ENCODE assay signal across 1 cellular context in the genomic region with DNA sequence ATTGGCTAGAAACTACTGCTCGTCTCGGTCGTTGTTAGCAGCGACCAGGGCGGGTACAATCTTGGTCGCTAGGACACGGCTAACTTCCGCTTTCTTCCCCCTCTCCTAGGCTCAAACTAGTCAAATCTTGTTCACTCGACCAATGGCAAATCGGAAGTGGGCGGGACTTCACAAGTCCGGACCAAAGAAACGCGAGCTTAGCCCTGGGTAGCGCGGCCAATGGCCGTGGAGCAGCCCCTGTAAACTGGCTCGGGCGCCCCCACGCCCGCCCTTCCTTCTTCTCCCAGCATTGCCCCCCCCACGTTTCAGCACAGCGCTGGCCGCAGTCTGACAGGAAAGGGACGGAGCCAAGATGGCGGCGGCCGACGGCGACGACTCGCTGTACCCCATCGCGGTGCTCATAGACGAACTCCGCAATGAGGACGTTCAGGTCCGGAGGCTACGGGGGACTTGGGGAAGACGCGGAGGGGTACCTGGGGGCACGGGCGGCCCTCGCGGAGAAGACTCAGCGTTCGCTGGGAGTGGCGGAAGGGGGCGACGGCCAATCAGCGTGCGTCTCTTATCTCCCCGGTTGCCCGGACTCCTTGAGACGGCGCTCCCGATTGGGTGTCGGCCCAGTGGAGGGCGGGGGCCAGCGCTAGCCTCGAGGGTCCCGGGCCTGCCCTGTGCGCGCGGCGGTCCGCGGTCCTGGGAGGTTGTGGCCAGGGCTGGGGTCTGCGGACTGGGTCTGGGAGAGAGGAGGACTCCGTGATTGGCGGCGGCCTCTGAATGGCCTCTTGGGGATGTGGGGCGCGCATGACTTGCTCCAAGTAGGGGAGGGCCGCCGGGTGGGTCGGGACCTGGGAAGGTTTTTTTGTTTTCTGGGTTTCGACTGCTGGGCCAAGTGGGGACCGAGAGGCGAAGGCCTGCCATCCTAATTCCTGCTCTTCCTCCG.
TF ChIP-seq lines count a peak whose summit lies in the region.

Gene PPP2R1A, plus strand, starts transcription at position 308 of the 934 bp plus-strand sequence. Its CDS starts 45 bp downstream, at position 353.

TF ChIP-seq in K562, 482 proteins besides CTCF, POLR2A, EP300 and RAD21 (continued from another document and continues in another):
- TF ChIP-seq NFRKB (IDR thresholded peaks at IDR 0.05; ENCODE audit: low read depth) (peak; percentile 100), FOXJ3 (CRISPR knock-in tag; IDR thresholded peaks at IDR 0.05) (no peak), MTA1 (IDR thresholded peaks at IDR 0.05; ENCODE audit: borderline replicate concordance) (no peak), ZNF197 (CRISPR knock-in tag; IDR thresholded peaks at IDR 0.05; ENCODE audit: low read depth) (no peak), ZNF589 (CRISPR knock-in tag; IDR thresholded peaks at IDR 0.05; ENCODE audit: low read depth) (no peak), KDM5B (IDR thresholded peaks at IDR 0.05; ENCODE audit: insufficient replicate concordance, low read depth, low read length) (peak; percentile 84), TFAP4 (CRISPR knock-in tag; IDR thresholded peaks at IDR 0.05; ENCODE audit: borderline replicate concordance) (peak; percentile 81), ZNF592 (IDR thresholded peaks at IDR 0.05) (no peak), CHCHD3 (CRISPR knock-in tag; IDR thresholded peaks at IDR 0.05) (no peak), MYC (IDR thresholded peaks at IDR 0.05; ENCODE audit: low read depth, low read length) (peak; percentile 83; the same call in 1 of the 2 replicates), MYC (CRISPR knock-in tag; IDR thresholded peaks at IDR 0.05; ENCODE audit: borderline replicate concordance, low read depth) (peak; percentile 80; the same call in 1 of the 2 replicates), TAF9B (IDR thresholded peaks at IDR 0.05; ENCODE audit: partially characterized antibody) (peak; percentile 94), ZKSCAN8 (CRISPR knock-in tag; IDR thresholded peaks at IDR 0.05) (no peak), PYGO2 (tag; IDR thresholded peaks at IDR 0.05) (no peak), MIER1 (IDR thresholded peaks at IDR 0.05; ENCODE audit: low read depth) (no peak), CREB3L1 (IDR thresholded peaks at IDR 0.05; ENCODE audit: borderline replicate concordance, low read depth) (no peak), NCOA1 (IDR thresholded peaks at IDR 0.05; ENCODE audit: low read depth) (no peak; the same call in 1 of the 2 replicates), NFIC (IDR thresholded peaks at IDR 0.05) (no peak; the same call in none of the 2 replicates), MCM5 (IDR thresholded peaks at IDR 0.05; ENCODE audit: low read depth) (no peak), TCFL5 (CRISPR knock-in tag; conservative IDR thresholded peaks at IDR 0.05) (no peak), ARID3A (IDR thresholded peaks at IDR 0.05; ENCODE audit: borderline replicate concordance, low read depth, low read length) (no peak), ZNF277 (CRISPR knock-in tag; IDR thresholded peaks at IDR 0.05; ENCODE audit: borderline replicate concordance) (no peak), MEF2D (tag; conservative IDR thresholded peaks at IDR 0.05; ENCODE audit: low read depth) (no peak), TGIF2 (CRISPR knock-in tag; IDR thresholded peaks at IDR 0.05) (no peak), ELK3 (CRISPR knock-in tag; IDR thresholded peaks at IDR 0.05) (no peak), ZNF764 (CRISPR knock-in tag; IDR thresholded peaks at IDR 0.05; ENCODE audit: low read depth) (no peak), CXXC5 (CRISPR knock-in tag; IDR thresholded peaks at IDR 0.05) (peak; percentile 75), NR2C2 (CRISPR knock-in tag; IDR thresholded peaks at IDR 0.05) (no peak), NR2C2 (tag; IDR thresholded peaks at IDR 0.05) (peak; percentile 56; the same call in 1 of the 2 replicates), SPI1 (IDR thresholded peaks at IDR 0.05; ENCODE audit: borderline replicate concordance, low read depth, low read length) (peak; percentile 57), FOXK1 (CRISPR knock-in tag; IDR thresholded peaks at IDR 0.05; ENCODE audit: borderline replicate concordance) (no peak), CCNT2 (IDR thresholded peaks at IDR 0.05; ENCODE audit: borderline replicate concordance, extremely low read depth, insufficient read length, low read depth, low read length) (no peak), CREB1 (IDR thresholded peaks at IDR 0.05) (no peak; the same call in 1 of the 2 replicates), CREB1 (CRISPR knock-in tag; IDR thresholded peaks at IDR 0.05) (no peak), NCOA2 (IDR thresholded peaks at IDR 0.05; ENCODE audit: partially characterized antibody in 2 of 2) (no peak), EWSR1 (IDR thresholded peaks at IDR 0.05; ENCODE audit: borderline replicate concordance, low read depth, partially characterized antibody) (no peak), BRF1 (IDR thresholded peaks at IDR 0.05; ENCODE audit: borderline replicate concordance, extremely low read depth, insufficient read length) (no peak), ZSCAN32 (CRISPR knock-in tag; IDR thresholded peaks at IDR 0.05) (no peak), FOXA3 (CRISPR knock-in tag; conservative IDR thresholded peaks at IDR 0.05 in 1 of 2, IDR thresholded peaks at IDR 0.05 in 1 of 2) (no peak), PRPF4 (IDR thresholded peaks at IDR 0.05; ENCODE audit: insufficient read depth, low read depth, low read length, poor library complexity, severe bottlenecking) (peak; percentile 49), DDX20 (tag; IDR thresholded peaks at IDR 0.05; ENCODE audit: low read depth) (no peak), SAFB (IDR thresholded peaks at IDR 0.05; ENCODE audit: borderline replicate concordance, low read depth, low read length) (no peak), MEF2A (IDR thresholded peaks at IDR 0.05; ENCODE audit: control insufficient read depth, low read depth, low read length) (no peak), ZC3H8 (IDR thresholded peaks at IDR 0.05) (no peak), XRCC4 (IDR thresholded peaks at IDR 0.05; ENCODE audit: extremely low read depth, insufficient read depth, insufficient read length) (no peak), THRAP3 (IDR thresholded peaks at IDR 0.05; ENCODE audit: borderline replicate concordance) (no peak), ELF1 (tag; IDR thresholded peaks at IDR 0.05) (peak; percentile 88), NFYB (IDR thresholded peaks at IDR 0.05; ENCODE audit: extremely low read depth, insufficient read length) (peak; percentile 66), ZNF551 (CRISPR knock-in tag; IDR thresholded peaks at IDR 0.05) (no peak), JUNB (CRISPR knock-in tag; conservative IDR thresholded peaks at IDR 0.05) (no peak), KLF16 (IDR thresholded peaks at IDR 0.05) (no peak)
- TF ChIP-seq, protein P1, sequence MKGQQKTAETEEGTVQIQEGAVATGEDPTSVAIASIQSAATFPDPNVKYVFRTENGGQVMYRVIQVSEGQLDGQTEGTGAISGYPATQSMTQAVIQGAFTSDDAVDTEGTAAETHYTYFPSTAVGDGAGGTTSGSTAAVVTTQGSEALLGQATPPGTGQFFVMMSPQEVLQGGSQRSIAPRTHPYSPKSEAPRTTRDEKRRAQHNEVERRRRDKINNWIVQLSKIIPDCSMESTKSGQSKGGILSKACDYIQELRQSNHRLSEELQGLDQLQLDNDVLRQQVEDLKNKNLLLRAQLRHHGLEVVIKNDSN (CRISPR knock-in tag; IDR thresholded peaks at IDR 0.05): no peak
- TF ChIP-seq, protein P2, sequence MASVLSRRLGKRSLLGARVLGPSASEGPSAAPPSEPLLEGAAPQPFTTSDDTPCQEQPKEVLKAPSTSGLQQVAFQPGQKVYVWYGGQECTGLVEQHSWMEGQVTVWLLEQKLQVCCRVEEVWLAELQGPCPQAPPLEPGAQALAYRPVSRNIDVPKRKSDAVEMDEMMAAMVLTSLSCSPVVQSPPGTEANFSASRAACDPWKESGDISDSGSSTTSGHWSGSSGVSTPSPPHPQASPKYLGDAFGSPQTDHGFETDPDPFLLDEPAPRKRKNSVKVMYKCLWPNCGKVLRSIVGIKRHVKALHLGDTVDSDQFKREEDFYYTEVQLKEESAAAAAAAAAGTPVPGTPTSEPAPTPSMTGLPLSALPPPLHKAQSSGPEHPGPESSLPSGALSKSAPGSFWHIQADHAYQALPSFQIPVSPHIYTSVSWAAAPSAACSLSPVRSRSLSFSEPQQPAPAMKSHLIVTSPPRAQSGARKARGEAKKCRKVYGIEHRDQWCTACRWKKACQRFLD (CRISPR knock-in tag; IDR thresholded peaks at IDR 0.05): no peak
- TF ChIP-seq, protein P3, sequence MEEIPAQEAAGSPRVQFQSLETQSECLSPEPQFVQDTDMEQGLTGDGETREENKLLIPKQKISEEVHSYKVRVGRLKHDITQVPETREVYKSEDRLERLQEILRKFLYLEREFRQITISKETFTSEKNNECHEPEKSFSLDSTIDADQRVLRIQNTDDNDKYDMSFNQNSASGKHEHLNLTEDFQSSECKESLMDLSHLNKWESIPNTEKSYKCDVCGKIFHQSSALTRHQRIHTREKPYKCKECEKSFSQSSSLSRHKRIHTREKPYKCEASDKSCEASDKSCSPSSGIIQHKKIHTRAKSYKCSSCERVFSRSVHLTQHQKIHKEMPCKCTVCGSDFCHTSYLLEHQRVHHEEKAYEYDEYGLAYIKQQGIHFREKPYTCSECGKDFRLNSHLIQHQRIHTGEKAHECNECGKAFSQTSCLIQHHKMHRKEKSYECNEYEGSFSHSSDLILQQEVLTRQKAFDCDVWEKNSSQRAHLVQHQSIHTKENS (CRISPR knock-in tag; IDR thresholded peaks at IDR 0.05): no peak
